ENCODE assay signal across 23 cellular contexts in the genomic region with DNA sequence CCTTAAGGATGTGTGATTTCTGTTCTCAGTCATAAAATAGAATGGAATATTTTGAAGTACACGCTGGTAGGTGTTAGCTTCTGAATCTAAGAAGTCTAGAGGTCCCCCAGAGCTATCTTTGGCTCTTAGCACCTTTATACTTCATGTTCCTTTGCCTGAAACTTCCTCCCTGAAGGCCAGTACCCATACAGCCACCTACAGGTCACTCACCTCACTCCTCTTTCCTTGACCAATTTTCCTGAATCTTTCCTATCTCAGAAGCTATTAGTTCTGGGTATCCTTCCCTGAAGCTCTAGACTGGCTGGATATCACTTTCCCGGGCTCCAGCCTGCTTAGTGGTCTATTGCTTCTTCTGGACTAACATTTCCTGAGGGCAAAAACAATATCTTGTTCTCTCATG.
"Had no signal": no experiment of that assay in that cellular context is flagged by ENCODE, and none has a peak within 500 bp of the region (broad histone marks: within the 10 kb centered on the region; RNA-seq: fewer than 3 reads in every experiment).

No MANE protein-coding gene starts in this region.

- H3K36me3 ChIP-seq: left ventricle myocardium inferior, ovary, right atrium auricular region, suprapubic skin, thoracic aorta, tibial artery, uterus had no signal

- H3K4me3 ChIP-seq: left ventricle myocardium inferior, lung, mucosa of descending colon, ovary, right atrium auricular region, skin epidermis, suprapubic skin, thoracic aorta, tibial artery, uterus had no signal

- H3K9me3 Mint-ChIP-seq: immature natural killer cell; stimulated activated effector memory CD8-positive, alpha-beta T cell treated with anti-CD3 and anti-CD28 coated beads, Interleukin-12 subunit alpha, Interleukin-12 subunit beta, amount 100 ng/mL, for 72 hours; stimulated activated naive CD8-positive, alpha-beta T cell treated with anti-CD3 and anti-CD28 coated beads, Interleukin-15, Interleukin-2, amounts not matched to agents 100 ng/mL and 50 ng/mL, for 24 hours; type B pancreatic cell had no signal

- DNase-seq: hypothalamus; immature natural killer cell; kidney; left ventricle myocardium inferior; midbrain; mucosa of descending colon; naive thymus-derived CD4-positive, alpha-beta T cell; ovary; stimulated activated CD4-positive, alpha-beta T cell treated with anti-CD3 and anti-CD28 coated beads, Interleukin-12 subunit alpha, Interleukin-12 subunit beta, amount 100 ng/mL, for 4 hours; stimulated activated CD4-positive, alpha-beta T cell treated with anti-CD3 and anti-CD28 coated beads, Interleukin-4, amount 100 ng/mL, for 24 hours; stimulated activated naive CD4-positive, alpha-beta T cell; tibial artery; uterus had no signal

- H3K27ac ChIP-seq: left ventricle myocardium inferior, ovary, right atrium auricular region, skin epidermis, suprapubic skin, thoracic aorta, tibial artery, uterus had no signal

- H3K36me3 Mint-ChIP-seq: naive thymus-derived CD4-positive, alpha-beta T cell; natural killer cell treated with Interleukin-12 subunit alpha and Interleukin-12 subunit beta and Interleukin-15 and Interleukin-18, amount 100 ng/mL, for 72 hours; stimulated activated effector memory CD8-positive, alpha-beta T cell treated with anti-CD3 and anti-CD28 coated beads, Interleukin-12 subunit alpha, Interleukin-12 subunit beta, amount 100 ng/mL, for 72 hours; type B pancreatic cell had no signal

- H3K9me3 ChIP-seq: mucosa of descending colon, ovary, suprapubic skin, thoracic aorta, tibial artery, uterus had no signal

- H3K27me3 Mint-ChIP-seq: progenitor cell of endocrine pancreas, type B pancreatic cell had no signal

- H3K4me3 Mint-ChIP-seq: immature natural killer cell; naive thymus-derived CD4-positive, alpha-beta T cell; natural killer cell treated with Interleukin-12 subunit alpha and Interleukin-12 subunit beta and Interleukin-15 and Interleukin-18, amount 100 ng/mL, for 72 hours; stimulated activated effector memory CD8-positive, alpha-beta T cell treated with anti-CD3 and anti-CD28 coated beads, Interleukin-12 subunit alpha, Interleukin-12 subunit beta, amount 100 ng/mL, for 72 hours; stimulated activated naive CD8-positive, alpha-beta T cell treated with anti-CD3 and anti-CD28 coated beads, Interleukin-15, Interleukin-2, amounts not matched to agents 100 ng/mL and 50 ng/mL, for 24 hours; type B pancreatic cell had no signal

- H3K4me1 Mint-ChIP-seq: naive thymus-derived CD4-positive, alpha-beta T cell; stimulated activated effector memory CD8-positive, alpha-beta T cell treated with anti-CD3 and anti-CD28 coated beads, Interleukin-12 subunit alpha, Interleukin-12 subunit beta, amount 100 ng/mL, for 72 hours had no signal

- H3K27ac Mint-ChIP-seq: immature natural killer cell; naive thymus-derived CD4-positive, alpha-beta T cell; natural killer cell treated with Interleukin-12 subunit alpha and Interleukin-12 subunit beta and Interleukin-15 and Interleukin-18, amount 100 ng/mL, for 72 hours; progenitor cell of endocrine pancreas; stimulated activated effector memory CD8-positive, alpha-beta T cell treated with anti-CD3 and anti-CD28 coated beads, Interleukin-12 subunit alpha, Interleukin-12 subunit beta, amount 100 ng/mL, for 72 hours; stimulated activated naive CD8-positive, alpha-beta T cell treated with anti-CD3 and anti-CD28 coated beads, Interleukin-15, Interleukin-2, amounts not matched to agents 100 ng/mL and 50 ng/mL, for 24 hours; type B pancreatic cell had no signal

- H3K27me3 ChIP-seq: ovary, right atrium auricular region, suprapubic skin, tibial artery, uterus had no signal

- H3K4me1 ChIP-seq: left ventricle myocardium inferior, right atrium auricular region, suprapubic skin, tibial artery, uterus had no signal
